In the genomic region with DNA sequence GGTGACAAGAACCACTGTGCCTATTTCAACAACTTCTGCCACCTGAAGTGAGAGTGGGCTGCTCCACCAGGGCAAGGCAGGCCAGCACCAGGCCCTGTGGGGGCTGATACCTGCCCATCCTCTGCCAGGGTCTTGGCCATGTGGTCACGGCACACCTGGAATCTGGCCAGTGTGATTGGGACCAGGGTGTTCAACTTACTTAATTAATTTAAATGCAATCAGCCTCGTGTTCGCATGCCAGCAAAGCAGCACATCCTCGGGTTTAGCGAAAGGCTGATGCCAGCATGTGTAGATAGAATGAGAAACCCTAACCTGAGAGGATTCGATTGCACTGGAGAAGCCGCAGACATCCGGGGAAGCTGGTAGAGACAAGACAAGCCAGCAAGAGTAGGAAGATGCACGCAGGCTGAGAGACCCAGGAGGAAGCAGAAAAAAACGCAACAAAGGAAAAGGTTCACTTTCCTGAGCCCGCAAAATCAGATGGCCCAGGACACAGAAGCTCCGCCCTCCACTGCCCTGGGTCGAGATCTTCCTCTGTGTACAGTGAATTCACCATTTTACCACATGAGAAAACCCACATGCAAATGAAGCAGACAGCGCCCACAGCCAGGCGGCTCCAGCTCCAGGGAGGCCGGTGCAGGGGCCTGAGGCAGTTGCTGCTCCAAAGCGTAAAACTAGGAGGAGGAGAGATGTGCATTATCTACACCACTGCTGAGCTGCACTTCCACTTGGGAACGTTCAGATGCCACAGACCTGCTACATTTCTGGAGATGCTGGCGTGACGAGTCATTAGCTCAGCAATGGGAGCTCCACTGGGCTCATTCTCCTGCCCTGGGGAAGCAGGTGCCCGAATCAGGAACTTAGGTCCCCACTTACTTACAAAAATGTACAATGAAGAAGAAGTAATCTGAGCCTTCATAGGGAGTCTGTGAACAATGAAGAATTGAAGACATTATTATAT, we compare ENCODE assay signal across 8 cellular contexts.
DNase-seq lines count a peak whose midpoint lies in the region; ATAC-seq and TF ChIP-seq lines count a peak whose summit lies in the region.

No MANE protein-coding gene starts in this region.

- H3K9me2 ChIP-seq in GM23338 (ENCODE audit: insufficient read depth): no peaks in the 10 kb centered on the region

- DNase-seq in ELF-1 (ENCODE audit: low read depth, low spot score) (peak; percentile 62), GM23338 (ENCODE audit: low spot score) (peak; percentile 9), NCI-H2107 (lab: John Stamatoyannopoulos, UW) (peak; percentile 9), GF-D8 (lab: John Stamatoyannopoulos, UW) (no peak), hippocampal formation (lab: John Stamatoyannopoulos, UW) (no peak), glomerular visceral epithelial cell (ENCODE audit: extremely low spot score) (no peak)
- peak; percentile 15 to 67 for DNase-seq in activated naive CD4-positive, alpha-beta T cell treated with anti-CD3 and anti-CD28 coated beads, Interleukin-2, amount 50 U/mL, for 72 hours (ENCODE audit: low spot score in 2 of 2)
- DNase-seq in stimulated activated CD8-positive, alpha-beta memory T cell treated with anti-CD3 and anti-CD28 coated beads, Interleukin-4, amount 100 ng/mL, for 24 hours (ENCODE audit: low read depth): peak; percentile 30

- H3K36me3 ChIP-seq in GM23338 (ENCODE audit: insufficient read depth): no peaks in the 10 kb centered on the region

- peaks cover 13% of the 10 kb centered on the region; the same call in 2 of the 3 replicates for H3K4me1 Mint-ChIP-seq in GM23338

- no peaks in the 10 kb centered on the region for H3K9me3 Mint-ChIP-seq in GM23338
- no peaks in the 10 kb centered on the region for H3K9me3 Mint-ChIP-seq in activated naive CD4-positive, alpha-beta T cell treated with anti-CD3 and anti-CD28 coated beads, Interleukin-2, amount 50 U/mL, for 72 hours

- no peaks in the 10 kb centered on the region for H3K36me3 Mint-ChIP-seq in GM23338 (ENCODE audit: low read depth)
- no peaks in the 10 kb centered on the region for H3K36me3 Mint-ChIP-seq in activated naive CD4-positive, alpha-beta T cell treated with anti-CD3 and anti-CD28 coated beads, Interleukin-2, amount 50 U/mL, for 72 hours

- no peaks in the 10 kb centered on the region for H3K27me3 ChIP-seq in GM23338 (ENCODE audit: insufficient read depth)

- 0 out of 3 replicates have a peak, but pooled peaks have one; percentile 17 for ATAC-seq in GM23338
- ATAC-seq in activated naive CD4-positive, alpha-beta T cell treated with anti-CD3 and anti-CD28 coated beads, Interleukin-2, amount 50 U/mL, for 72 hours: peak; percentile 92 to 96

- H3F3A ChIP-seq in GM23338 (replicated peaks; ENCODE audit: low read depth): no peaks in the 10 kb centered on the region

- no peak overlapping the region for H3K4me3 Mint-ChIP-seq in GM23338

- H3K4me1 ChIP-seq in GM23338 (ENCODE audit: insufficient read depth): no peaks in the 10 kb centered on the region

- H2AFZ ChIP-seq in GM23338: peak overlapping the region; percentile 90; the same call in 1 of the 2 replicates

- no peak overlapping the region for H3K4me3 ChIP-seq in GM23338

- no peak overlapping the region for H3K4me2 ChIP-seq in GM23338

- H3K79me2 ChIP-seq in GM23338 (replicated peaks; ENCODE audit: insufficient read depth): no peaks in the 10 kb centered on the region

- H3K27ac Mint-ChIP-seq in GM23338: no peak overlapping the region
- H3K27ac Mint-ChIP-seq in activated naive CD4-positive, alpha-beta T cell treated with anti-CD3 and anti-CD28 coated beads, Interleukin-2, amount 50 U/mL, for 72 hours: no peak overlapping the region

- H4K20me1 ChIP-seq in GM23338 (replicated peaks; ENCODE audit: insufficient read depth): no peaks in the 10 kb centered on the region

- H3K27ac ChIP-seq in GM23338 (ENCODE audit: low read depth): no peak overlapping the region

- H3K27me3 Mint-ChIP-seq in GM23338 (ENCODE audit: insufficient read depth, low read depth, poor library complexity): peaks cover 6% of the 10 kb centered on the region

- no peak for TF ChIP-seq CTCF in GM23338 (conservative IDR thresholded peaks at IDR 0.05; ENCODE audit: low read depth in 2 of 2)

TF ChIP-seq in GM23338, 12 proteins besides CTCF, POLR2A, EP300 and RAD21 (continues in another document):
- TF ChIP-seq EZH2phosphoT487 (IDR thresholded peaks at IDR 0.05; ENCODE audit: unreplicated experiment): no peak
- TF ChIP-seq REST (IDR thresholded peaks at IDR 0.05; ENCODE audit: unreplicated experiment): no peak
- TF ChIP-seq CREB1 (CRISPR knock-in tag; IDR thresholded peaks at IDR 0.05; ENCODE audit: low read depth): no peak
- no peak for TF ChIP-seq EZH2 (IDR thresholded peaks at IDR 0.05; ENCODE audit: low read depth, unreplicated experiment)
- no peak for TF ChIP-seq POLR2AphosphoS5 (IDR thresholded peaks at IDR 0.05; ENCODE audit: low read depth)
- no peak for TF ChIP-seq ZNF114 (CRISPR knock-in tag; IDR thresholded peaks at IDR 0.05)
- TF ChIP-seq NANOG (IDR thresholded peaks at IDR 0.05; ENCODE audit: borderline replicate concordance): no peak
- no peak for TF ChIP-seq ZNF331 (CRISPR knock-in tag; IDR thresholded peaks at IDR 0.05; ENCODE audit: low read depth)
- TF ChIP-seq ETS1 (IDR thresholded peaks at IDR 0.05): no peak
- no peak for TF ChIP-seq JUNB (IDR thresholded peaks at IDR 0.05; ENCODE audit: unreplicated experiment)
- no peak for TF ChIP-seq STAT1 (IDR thresholded peaks at IDR 0.05; ENCODE audit: unreplicated experiment)

Comparison
In these comparisons a context has a peak if more than half of its experiments do, and no peak if none do; other contexts are left out.
1. DNase-seq: peak in ELF-1 (single experiment), GM23338 (single experiment), NCI-H2107 (single experiment), activated naive CD4-positive, alpha-beta T cell treated with anti-CD3 and anti-CD28 coated beads, Interleukin-2, amount 50 U/mL, for 72 hours (2 of 2) and stimulated activated CD8-positive, alpha-beta memory T cell treated with anti-CD3 and anti-CD28 coated beads, Interleukin-4, amount 100 ng/mL, for 24 hours (single experiment); none in GF-D8 (single experiment), hippocampal formation (0 of 2) and glomerular visceral epithelial cell (single experiment).